34 cellular contexts compared by ENCODE assay signal in the genomic region with DNA sequence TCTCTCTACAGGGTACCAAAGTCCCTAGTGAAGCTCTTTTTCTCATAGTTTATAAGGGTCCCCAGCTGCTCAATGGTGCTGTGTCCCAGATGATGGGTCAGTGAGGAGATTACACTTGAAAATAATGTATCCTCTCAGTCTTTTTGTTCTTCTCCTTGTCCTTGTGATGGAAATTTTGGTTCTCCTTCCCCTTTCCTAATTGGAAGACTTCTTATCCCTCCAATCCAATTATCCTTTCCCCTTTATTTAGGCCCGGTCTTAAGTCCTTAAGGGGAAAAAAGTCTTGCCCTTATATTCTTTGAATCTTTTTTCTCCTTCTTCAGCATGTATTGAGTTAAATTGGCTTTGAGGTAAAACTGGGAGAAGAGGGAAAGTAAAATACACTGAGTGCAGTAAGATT.
"Had no signal": no experiment of that assay in that cellular context is flagged by ENCODE, and none has a peak within 500 bp of the region (broad histone marks: within the 10 kb centered on the region; RNA-seq: fewer than 3 reads in every experiment).

No MANE protein-coding gene starts in this region.

- H3K27ac Mint-ChIP-seq: activated B cell treated with CpG ODN at 0.5 μM for 24 hours; activated CD4-positive, alpha-beta memory T cell treated with anti-CD3 and anti-CD28 coated beads, Interleukin-2, amount 10 ng/mL, durations not matched to agents 7 days and 5 days; activated CD4-positive, alpha-beta T cell treated with anti-CD3 and anti-CD28 coated beads, Interleukin-2, amount 10 ng/mL, durations not matched to agents 24 days and 14 days; activated CD8-positive, alpha-beta memory T cell treated with anti-CD3 and anti-CD28 coated beads, Interleukin-2, amount 10 ng/mL, durations not matched to agents 7 days and 5 days; activated CD8-positive, alpha-beta T cell treated with anti-CD3 and anti-CD28 coated beads, Interleukin-2, amount 10 ng/mL, durations not matched to agents 7 days and 5 days; activated naive CD4-positive, alpha-beta T cell treated with anti-CD3 and anti-CD28 coated beads, Interleukin-2, amount 10 ng/mL, durations not matched to agents 7 days and 5 days; activated naive CD4-positive, alpha-beta T cell treated with anti-CD3 and anti-CD28 coated beads, Interleukin-2, amount 50 U/mL, for 24 hours; activated naive CD8-positive, alpha-beta T cell; activated naive CD8-positive, alpha-beta T cell treated with anti-CD3 and anti-CD28 coated beads, Interleukin-2, amount 10 ng/mL, durations not matched to agents 7 days and 5 days; activated naive CD8-positive, alpha-beta T cell treated with anti-CD3 and anti-CD28 coated beads, Interleukin-2, amount 50 U/mL, for 24 hours; activated T-cell treated with anti-CD3 and anti-CD28 coated beads, Interleukin-2, amount 50 U/mL, for 24 hours; activated T-helper 2 cell treated with anti-CD3 and anti-CD28 coated beads, Interferon-gamma antibody, Interleukin-2, Interleukin-4, amounts not matched to agents 10 μg/mL and 5 μg/mL and 100 μg/mL, durations not matched to agents 14 hours and 24 hours and 36 hours; brain; T-helper 1 cell treated with Interleukin-12 subunit alpha and Interleukin-12 subunit beta and Interleukin-4 antibody, amounts not matched to agents 30 μg/mL and 1 μg/mL, for 36 hours; T-helper 2 cell treated with Interferon-gamma antibody and Interleukin-4, amounts not matched to agents 5 μg/mL and 100 μg/mL, for 36 hours had no signal

- H3K36me3 ChIP-seq: ascending aorta, WERI-Rb-1 had no signal

- H3K9me3 ChIP-seq: ascending aorta had no signal

- DNase-seq: activated B cell treated with CpG ODN at 0.5 μM for 24 hours; activated CD4-positive, alpha-beta memory T cell treated with anti-CD3 and anti-CD28 coated beads, Interleukin-2, amount 10 ng/mL, durations not matched to agents 7 days and 5 days; activated CD4-positive, alpha-beta T cell treated with anti-CD3 and anti-CD28 coated beads for 4 hours; activated CD4-positive, alpha-beta T cell treated with anti-CD3 and anti-CD28 coated beads, Interleukin-2, amount 10 ng/mL, durations not matched to agents 24 days and 14 days; activated CD4-positive, alpha-beta T cell treated with anti-CD3 and anti-CD28 coated beads, Interleukin-2, amount 50 U/mL, for 48 hours; activated CD4-positive, CD25-positive, alpha-beta regulatory T cell treated with anti-CD3 and anti-CD28 coated beads, Interleukin-2, amount 50 U/mL, for 72 hours; activated CD8-positive, alpha-beta memory T cell treated with anti-CD3 and anti-CD28 coated beads for 24 hours; activated CD8-positive, alpha-beta memory T cell treated with anti-CD3 and anti-CD28 coated beads, Interleukin-2, amount 10 ng/mL, durations not matched to agents 7 days and 5 days; activated CD8-positive, alpha-beta memory T cell treated with anti-CD3 and anti-CD28 coated beads, Interleukin-2, amount 50 U/mL, for 48 hours; activated CD8-positive, alpha-beta T cell treated with anti-CD3 and anti-CD28 coated beads, Interleukin-2, amount 10 ng/mL, durations not matched to agents 7 days and 5 days; activated effector memory CD4-positive, alpha-beta T cell treated with Interleukin-2 at 50 U/mL for 16 hours; activated gamma-delta T cell; activated naive CD4-positive, alpha-beta T cell treated with anti-CD3 and anti-CD28 coated beads, Interleukin-2, amount 10 ng/mL, durations not matched to agents 7 days and 5 days; activated naive CD4-positive, alpha-beta T cell treated with Interleukin-2 at 50 U/mL for 16 hours; activated naive CD8-positive, alpha-beta T cell treated with anti-CD3 and anti-CD28 coated beads, Interleukin-2, amount 10 ng/mL, durations not matched to agents 7 days and 5 days; activated naive CD8-positive, alpha-beta T cell treated with anti-CD3 and anti-CD28 coated beads, Interleukin-2, amount 50 U/mL, for 24 hours; activated T-cell treated with anti-CD3 and anti-CD28 coated beads, Interleukin-2, amount 50 U/mL, for 24 hours; activated T-cell treated with anti-CD3 and anti-CD28 coated beads, Interleukin-2, amount 50 U/mL, for 48 hours; amygdala; anterior cingulate cortex; caudate nucleus; cerebellar nuclear complex; T-helper 2 cell; T-helper 9 cell; WERI-Rb-1 had no signal

- H3K27ac ChIP-seq: ascending aorta, cardiac muscle cell, WERI-Rb-1 had no signal

- H3K27me3 Mint-ChIP-seq: activated B cell treated with CpG ODN at 0.5 μM for 24 hours; activated CD4-positive, alpha-beta memory T cell treated with anti-CD3 and anti-CD28 coated beads, Interleukin-2, amount 10 ng/mL, durations not matched to agents 7 days and 5 days; activated CD4-positive, alpha-beta T cell treated with anti-CD3 and anti-CD28 coated beads, Interleukin-2, amount 10 ng/mL, durations not matched to agents 24 days and 14 days; activated CD8-positive, alpha-beta memory T cell treated with anti-CD3 and anti-CD28 coated beads, Interleukin-2, amount 10 ng/mL, durations not matched to agents 7 days and 5 days; activated naive CD4-positive, alpha-beta T cell treated with anti-CD3 and anti-CD28 coated beads, Interleukin-2, amount 10 ng/mL, durations not matched to agents 7 days and 5 days; activated naive CD4-positive, alpha-beta T cell treated with anti-CD3 and anti-CD28 coated beads, Interleukin-2, amount 50 U/mL, for 24 hours; activated naive CD8-positive, alpha-beta T cell; activated naive CD8-positive, alpha-beta T cell treated with anti-CD3 and anti-CD28 coated beads, Interleukin-2, amount 50 U/mL, for 24 hours; activated T-cell treated with anti-CD3 and anti-CD28 coated beads, Interleukin-2, amount 50 U/mL, for 24 hours; brain; central memory CD8-positive, alpha-beta T cell had no signal

- H3K9me3 Mint-ChIP-seq: activated B cell treated with CpG ODN at 0.5 μM for 24 hours; activated CD4-positive, alpha-beta memory T cell treated with anti-CD3 and anti-CD28 coated beads, Interleukin-2, amount 10 ng/mL, durations not matched to agents 7 days and 5 days; activated CD4-positive, alpha-beta T cell treated with anti-CD3 and anti-CD28 coated beads, Interleukin-2, amount 10 ng/mL, durations not matched to agents 24 days and 14 days; activated naive CD4-positive, alpha-beta T cell treated with anti-CD3 and anti-CD28 coated beads, Interleukin-2, amount 10 ng/mL, durations not matched to agents 7 days and 5 days; activated naive CD4-positive, alpha-beta T cell treated with anti-CD3 and anti-CD28 coated beads, Interleukin-2, amount 50 U/mL, for 24 hours; activated naive CD8-positive, alpha-beta T cell treated with anti-CD3 and anti-CD28 coated beads, Interleukin-2, amount 10 ng/mL, durations not matched to agents 7 days and 5 days; activated naive CD8-positive, alpha-beta T cell treated with anti-CD3 and anti-CD28 coated beads, Interleukin-2, amount 50 U/mL, for 24 hours; activated T-cell treated with anti-CD3 and anti-CD28 coated beads, Interleukin-2, amount 50 U/mL, for 24 hours; activated T-helper 2 cell treated with anti-CD3 and anti-CD28 coated beads, Interferon-gamma antibody, Interleukin-2, Interleukin-4, amounts not matched to agents 10 μg/mL and 5 μg/mL and 100 μg/mL, durations not matched to agents 14 hours and 24 hours and 36 hours; brain; central memory CD8-positive, alpha-beta T cell; T-helper 1 cell treated with Interleukin-12 subunit alpha and Interleukin-12 subunit beta and Interleukin-4 antibody, amounts not matched to agents 30 μg/mL and 1 μg/mL, for 36 hours; T-helper 2 cell treated with Interferon-gamma antibody and Interleukin-4, amounts not matched to agents 5 μg/mL and 100 μg/mL, for 36 hours had no signal

- ATAC-seq: activated CD8-positive, alpha-beta memory T cell treated with anti-CD3 and anti-CD28 coated beads, Interleukin-2, amount 10 ng/mL, durations not matched to agents 7 days and 5 days; activated CD8-positive, alpha-beta T cell treated with anti-CD3 and anti-CD28 coated beads, Interleukin-2, amount 10 ng/mL, durations not matched to agents 7 days and 5 days; activated naive CD8-positive, alpha-beta T cell treated with anti-CD3 and anti-CD28 coated beads, Interleukin-2, amount 50 U/mL, for 24 hours had no signal

- H3K4me1 ChIP-seq: ascending aorta had no signal

- H3K36me3 Mint-ChIP-seq: activated CD8-positive, alpha-beta memory T cell treated with anti-CD3 and anti-CD28 coated beads, Interleukin-2, amount 10 ng/mL, durations not matched to agents 7 days and 5 days; activated naive CD4-positive, alpha-beta T cell treated with anti-CD3 and anti-CD28 coated beads, Interleukin-2, amount 10 ng/mL, durations not matched to agents 7 days and 5 days; activated naive CD4-positive, alpha-beta T cell treated with anti-CD3 and anti-CD28 coated beads, Interleukin-2, amount 50 U/mL, for 24 hours; activated naive CD8-positive, alpha-beta T cell; activated naive CD8-positive, alpha-beta T cell treated with anti-CD3 and anti-CD28 coated beads, Interleukin-2, amount 10 ng/mL, durations not matched to agents 7 days and 5 days; brain had no signal

- H3K27me3 ChIP-seq: ascending aorta, cardiac muscle cell had no signal

- H3K4me1 Mint-ChIP-seq: activated B cell treated with CpG ODN at 0.5 μM for 24 hours; activated CD4-positive, alpha-beta memory T cell treated with anti-CD3 and anti-CD28 coated beads, Interleukin-2, amount 10 ng/mL, durations not matched to agents 7 days and 5 days; activated CD4-positive, alpha-beta T cell treated with anti-CD3 and anti-CD28 coated beads, Interleukin-2, amount 10 ng/mL, durations not matched to agents 24 days and 14 days; activated CD8-positive, alpha-beta memory T cell treated with anti-CD3 and anti-CD28 coated beads, Interleukin-2, amount 10 ng/mL, durations not matched to agents 7 days and 5 days; activated naive CD4-positive, alpha-beta T cell treated with anti-CD3 and anti-CD28 coated beads, Interleukin-2, amount 10 ng/mL, durations not matched to agents 7 days and 5 days; activated naive CD4-positive, alpha-beta T cell treated with anti-CD3 and anti-CD28 coated beads, Interleukin-2, amount 50 U/mL, for 24 hours; activated naive CD8-positive, alpha-beta T cell treated with anti-CD3 and anti-CD28 coated beads, Interleukin-2, amount 10 ng/mL, durations not matched to agents 7 days and 5 days; activated naive CD8-positive, alpha-beta T cell treated with anti-CD3 and anti-CD28 coated beads, Interleukin-2, amount 50 U/mL, for 24 hours; brain; central memory CD8-positive, alpha-beta T cell had no signal

- H3K4me3 ChIP-seq: ascending aorta, cardiac muscle cell had no signal

- H3K4me3 Mint-ChIP-seq: activated B cell treated with CpG ODN at 0.5 μM for 24 hours; activated CD4-positive, alpha-beta memory T cell treated with anti-CD3 and anti-CD28 coated beads, Interleukin-2, amount 10 ng/mL, durations not matched to agents 7 days and 5 days; activated CD4-positive, alpha-beta T cell treated with anti-CD3 and anti-CD28 coated beads, Interleukin-2, amount 10 ng/mL, durations not matched to agents 24 days and 14 days; activated CD8-positive, alpha-beta memory T cell treated with anti-CD3 and anti-CD28 coated beads, Interleukin-2, amount 10 ng/mL, durations not matched to agents 7 days and 5 days; activated CD8-positive, alpha-beta T cell treated with anti-CD3 and anti-CD28 coated beads, Interleukin-2, amount 10 ng/mL, durations not matched to agents 7 days and 5 days; activated naive CD4-positive, alpha-beta T cell treated with anti-CD3 and anti-CD28 coated beads, Interleukin-2, amount 10 ng/mL, durations not matched to agents 7 days and 5 days; activated naive CD4-positive, alpha-beta T cell treated with anti-CD3 and anti-CD28 coated beads, Interleukin-2, amount 50 U/mL, for 24 hours; activated naive CD8-positive, alpha-beta T cell; activated naive CD8-positive, alpha-beta T cell treated with anti-CD3 and anti-CD28 coated beads, Interleukin-2, amount 10 ng/mL, durations not matched to agents 7 days and 5 days; activated naive CD8-positive, alpha-beta T cell treated with anti-CD3 and anti-CD28 coated beads, Interleukin-2, amount 50 U/mL, for 24 hours; activated T-cell treated with anti-CD3 and anti-CD28 coated beads, Interleukin-2, amount 50 U/mL, for 24 hours; brain; central memory CD8-positive, alpha-beta T cell; T-helper 1 cell treated with Interleukin-12 subunit alpha and Interleukin-12 subunit beta and Interleukin-4 antibody, amounts not matched to agents 30 μg/mL and 1 μg/mL, for 36 hours; T-helper 2 cell treated with Interferon-gamma antibody and Interleukin-4, amounts not matched to agents 5 μg/mL and 100 μg/mL, for 36 hours had no signal
